ENCODE assay signal across 12 cellular contexts in the genomic region with DNA sequence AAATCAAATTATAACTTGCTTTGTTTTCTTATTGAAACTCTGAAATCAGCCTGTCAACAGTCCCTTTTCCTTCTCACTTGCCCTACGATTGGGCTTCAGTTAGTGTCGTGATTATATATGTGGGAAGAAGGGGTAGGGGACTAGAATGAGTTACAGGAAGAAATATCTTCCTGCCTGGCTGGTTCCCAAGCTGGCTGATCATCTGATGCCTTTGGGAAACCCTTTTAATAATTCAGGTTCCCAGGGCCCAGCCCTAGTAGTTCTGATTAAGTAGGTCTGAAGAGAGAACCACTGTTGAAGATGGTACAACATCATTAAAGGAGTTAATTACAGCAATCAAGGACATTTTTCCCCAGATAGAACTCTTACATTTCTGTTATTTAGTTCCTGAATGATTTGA.
DNase-seq lines count a peak whose midpoint lies in the region; ATAC-seq and TF ChIP-seq lines count a peak whose summit lies in the region.
"Had no signal": no experiment of that assay in that cellular context is flagged by ENCODE, and none has a peak within 500 bp of the region (broad histone marks: within the 10 kb centered on the region; RNA-seq: fewer than 3 reads in every experiment).

No MANE protein-coding gene starts in this region.

- no peak for ATAC-seq in WTC11
- ATAC-seq in gastrocnemius medialis, result no peak
- no peak for ATAC-seq in GM21367 (IDR thresholded peaks at IDR 0.05; ENCODE audit: unreplicated experiment)

- CTCF ChIA-PET in WTC11 (lab: Charles Lee), result interaction anchor here (1.0 to 1.3 kb wide), 3 partner anchors 20 to 437 kb away, joined by 3 to 5 read pairs (median 3); no protein-coding TSS in a partner anchor

- H3K9me3 Mint-ChIP-seq in WTC11, result no peaks in the 10 kb centered on the region
- H3K9me3 Mint-ChIP-seq: T-helper 2 cell treated with Interferon-gamma antibody and Interleukin-4, amounts not matched to agents 5 μg/mL and 100 μg/mL, for 36 hours had no signal

- peaks cover 0 to 14% of the 10 kb centered on the region in 2 donors for H3K36me3 ChIP-seq in gastrocnemius medialis

- TF ChIP-seq CTCF in WTC11 (IDR thresholded peaks at IDR 0.05) (no peak), gastrocnemius medialis (IDR thresholded peaks at IDR 0.05 in 4 of 5, conservative IDR thresholded peaks at IDR 0.05 in 1 of 5) (no peak)

- H3K4me3 Mint-ChIP-seq in WTC11, result no peak overlapping the region; the same call in 1 of the 2 replicates
- H3K4me3 Mint-ChIP-seq: T-helper 2 cell treated with Interferon-gamma antibody and Interleukin-4, amounts not matched to agents 5 μg/mL and 100 μg/mL, for 36 hours had no signal

- peaks cover 56% of the 10 kb centered on the region for H3K4me1 Mint-ChIP-seq in WTC11

- H3K27me3 ChIP-seq in gastrocnemius medialis, result no peaks in the 10 kb centered on the region

- intact Hi-C loops in gastrocnemius medialis (cut with DNase I; ENCODE audit: low total_unique reads), result no loop called here

- DNase-seq in NCI-H1105 treated with DMSO at 0.1 percent for 48 hours (lab: John Stamatoyannopoulos, UW), result peak; percentile 22
- no peak for DNase-seq in NCI-H1105 (lab: John Stamatoyannopoulos, UW)
- no peak for DNase-seq in WTC11 (ENCODE audit: low spot score)
- peak; percentile 32 for DNase-seq in foreskin melanocyte
- DNase-seq in gastrocnemius medialis, result no peak
- no peak for DNase-seq in NK-92 treated with Interleukin-12 subunit alpha and Interleukin-12 subunit beta, amount 100 ng/mL, for 24 hours (lab: John Stamatoyannopoulos, UW)
- no peak for DNase-seq in activated CD8-positive, alpha-beta memory T cell treated with anti-CD3 and anti-CD28 coated beads, Interleukin-2, amount 50 U/mL, for 4 hours
- DNase-seq: mesendoderm, NCI-H1436 had no signal

- TF ChIP-seq POLR2A in gastrocnemius medialis (IDR thresholded peaks at IDR 0.05), result no peak

- H3K27me3 Mint-ChIP-seq in WTC11 (ENCODE audit: low read depth), result no peaks in the 10 kb centered on the region

- H3K9me3 ChIP-seq in gastrocnemius medialis, result no peaks in the 10 kb centered on the region

- peaks cover 33% of the 10 kb centered on the region for H3K36me3 Mint-ChIP-seq in WTC11

- H3K4me3 ChIP-seq in gastrocnemius medialis, result no peak overlapping the region

- in situ Hi-C loops in gastrocnemius medialis (cut with MboI; ENCODE audit: low sequenced_read_pairs in 4 of 4), result no loop called here

- H3K27ac Mint-ChIP-seq in WTC11, result peak overlapping the region; percentile 51
- H3K27ac Mint-ChIP-seq: T-helper 2 cell treated with Interferon-gamma antibody and Interleukin-4, amounts not matched to agents 5 μg/mL and 100 μg/mL, for 36 hours had no signal

- peak overlapping the region; percentile 41 to 63 (median 53) for H3K27ac ChIP-seq in gastrocnemius medialis
- H3K27ac ChIP-seq: 22Rv1 had no signal

- POLR2A ChIA-PET in WTC11 (lab: Charles Lee), result no interaction called here

- peaks cover 62 to 66% of the 10 kb centered on the region in 2 donors for H3K4me1 ChIP-seq in gastrocnemius medialis

TF ChIP-seq in WTC11, 78 proteins besides CTCF, POLR2A, EP300 and RAD21:
- TF ChIP-seq SP1 (CRISPR knock-in tag; conservative IDR thresholded peaks at IDR 0.05), result no peak
- TF ChIP-seq CREB1 (CRISPR knock-in tag; IDR thresholded peaks at IDR 0.05), result no peak
- TF ChIP-seq, protein P1, sequence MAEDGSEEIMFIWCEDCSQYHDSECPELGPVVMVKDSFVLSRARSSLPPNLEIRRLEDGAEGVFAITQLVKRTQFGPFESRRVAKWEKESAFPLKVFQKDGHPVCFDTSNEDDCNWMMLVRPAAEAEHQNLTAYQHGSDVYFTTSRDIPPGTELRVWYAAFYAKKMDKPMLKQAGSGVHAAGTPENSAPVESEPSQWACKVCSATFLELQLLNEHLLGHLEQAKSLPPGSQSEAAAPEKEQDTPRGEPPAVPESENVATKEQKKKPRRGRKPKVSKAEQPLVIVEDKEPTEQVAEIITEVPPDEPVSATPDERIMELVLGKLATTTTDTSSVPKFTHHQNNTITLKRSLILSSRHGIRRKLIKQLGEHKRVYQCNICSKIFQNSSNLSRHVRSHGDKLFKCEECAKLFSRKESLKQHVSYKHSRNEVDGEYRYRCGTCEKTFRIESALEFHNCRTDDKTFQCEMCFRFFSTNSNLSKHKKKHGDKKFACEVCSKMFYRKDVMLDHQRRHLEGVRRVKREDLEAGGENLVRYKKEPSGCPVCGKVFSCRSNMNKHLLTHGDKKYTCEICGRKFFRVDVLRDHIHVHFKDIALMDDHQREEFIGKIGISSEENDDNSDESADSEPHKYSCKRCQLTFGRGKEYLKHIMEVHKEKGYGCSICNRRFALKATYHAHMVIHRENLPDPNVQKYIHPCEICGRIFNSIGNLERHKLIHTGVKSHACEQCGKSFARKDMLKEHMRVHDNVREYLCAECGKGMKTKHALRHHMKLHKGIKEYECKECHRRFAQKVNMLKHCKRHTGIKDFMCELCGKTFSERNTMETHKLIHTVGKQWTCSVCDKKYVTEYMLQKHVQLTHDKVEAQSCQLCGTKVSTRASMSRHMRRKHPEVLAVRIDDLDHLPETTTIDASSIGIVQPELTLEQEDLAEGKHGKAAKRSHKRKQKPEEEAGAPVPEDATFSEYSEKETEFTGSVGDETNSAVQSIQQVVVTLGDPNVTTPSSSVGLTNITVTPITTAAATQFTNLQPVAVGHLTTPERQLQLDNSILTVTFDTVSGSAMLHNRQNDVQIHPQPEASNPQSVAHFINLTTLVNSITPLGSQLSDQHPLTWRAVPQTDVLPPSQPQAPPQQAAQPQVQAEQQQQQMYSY (CRISPR knock-in tag; IDR thresholded peaks at IDR 0.05), result no peak
- no peak for TF ChIP-seq ZNF219 (CRISPR knock-in tag; IDR thresholded peaks at IDR 0.05; ENCODE audit: borderline replicate concordance)
- TF ChIP-seq, protein P2, sequence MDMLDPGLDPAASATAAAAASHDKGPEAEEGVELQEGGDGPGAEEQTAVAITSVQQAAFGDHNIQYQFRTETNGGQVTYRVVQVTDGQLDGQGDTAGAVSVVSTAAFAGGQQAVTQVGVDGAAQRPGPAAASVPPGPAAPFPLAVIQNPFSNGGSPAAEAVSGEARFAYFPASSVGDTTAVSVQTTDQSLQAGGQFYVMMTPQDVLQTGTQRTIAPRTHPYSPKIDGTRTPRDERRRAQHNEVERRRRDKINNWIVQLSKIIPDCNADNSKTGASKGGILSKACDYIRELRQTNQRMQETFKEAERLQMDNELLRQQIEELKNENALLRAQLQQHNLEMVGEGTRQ (CRISPR knock-in tag; IDR thresholded peaks at IDR 0.05), result no peak
- TF ChIP-seq NR2C2 (CRISPR knock-in tag; IDR thresholded peaks at IDR 0.05), result no peak
- no peak for TF ChIP-seq NR1H2 (CRISPR knock-in tag; IDR thresholded peaks at IDR 0.05)
- no peak for TF ChIP-seq MYBL2 (CRISPR knock-in tag; IDR thresholded peaks at IDR 0.05)
- TF ChIP-seq, protein P3, sequence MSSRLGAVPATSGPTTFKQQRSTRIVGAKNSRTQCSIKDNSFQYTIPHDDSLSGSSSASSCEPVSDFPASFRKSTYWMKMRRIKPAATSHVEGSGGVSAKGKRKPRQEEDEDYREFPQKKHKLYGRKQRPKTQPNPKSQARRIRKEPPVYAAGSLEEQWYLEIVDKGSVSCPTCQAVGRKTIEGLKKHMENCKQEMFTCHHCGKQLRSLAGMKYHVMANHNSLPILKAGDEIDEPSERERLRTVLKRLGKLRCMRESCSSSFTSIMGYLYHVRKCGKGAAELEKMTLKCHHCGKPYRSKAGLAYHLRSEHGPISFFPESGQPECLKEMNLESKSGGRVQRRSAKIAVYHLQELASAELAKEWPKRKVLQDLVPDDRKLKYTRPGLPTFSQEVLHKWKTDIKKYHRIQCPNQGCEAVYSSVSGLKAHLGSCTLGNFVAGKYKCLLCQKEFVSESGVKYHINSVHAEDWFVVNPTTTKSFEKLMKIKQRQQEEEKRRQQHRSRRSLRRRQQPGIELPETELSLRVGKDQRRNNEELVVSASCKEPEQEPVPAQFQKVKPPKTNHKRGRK (CRISPR knock-in tag; IDR thresholded peaks at IDR 0.05; ENCODE audit: borderline replicate concordance), result no peak
- TF ChIP-seq JUN (CRISPR knock-in tag; IDR thresholded peaks at IDR 0.05), result no peak
- TF ChIP-seq ZBTB21 (CRISPR knock-in tag; IDR thresholded peaks at IDR 0.05; ENCODE audit: borderline replicate concordance), result no peak
- TF ChIP-seq, protein P4, sequence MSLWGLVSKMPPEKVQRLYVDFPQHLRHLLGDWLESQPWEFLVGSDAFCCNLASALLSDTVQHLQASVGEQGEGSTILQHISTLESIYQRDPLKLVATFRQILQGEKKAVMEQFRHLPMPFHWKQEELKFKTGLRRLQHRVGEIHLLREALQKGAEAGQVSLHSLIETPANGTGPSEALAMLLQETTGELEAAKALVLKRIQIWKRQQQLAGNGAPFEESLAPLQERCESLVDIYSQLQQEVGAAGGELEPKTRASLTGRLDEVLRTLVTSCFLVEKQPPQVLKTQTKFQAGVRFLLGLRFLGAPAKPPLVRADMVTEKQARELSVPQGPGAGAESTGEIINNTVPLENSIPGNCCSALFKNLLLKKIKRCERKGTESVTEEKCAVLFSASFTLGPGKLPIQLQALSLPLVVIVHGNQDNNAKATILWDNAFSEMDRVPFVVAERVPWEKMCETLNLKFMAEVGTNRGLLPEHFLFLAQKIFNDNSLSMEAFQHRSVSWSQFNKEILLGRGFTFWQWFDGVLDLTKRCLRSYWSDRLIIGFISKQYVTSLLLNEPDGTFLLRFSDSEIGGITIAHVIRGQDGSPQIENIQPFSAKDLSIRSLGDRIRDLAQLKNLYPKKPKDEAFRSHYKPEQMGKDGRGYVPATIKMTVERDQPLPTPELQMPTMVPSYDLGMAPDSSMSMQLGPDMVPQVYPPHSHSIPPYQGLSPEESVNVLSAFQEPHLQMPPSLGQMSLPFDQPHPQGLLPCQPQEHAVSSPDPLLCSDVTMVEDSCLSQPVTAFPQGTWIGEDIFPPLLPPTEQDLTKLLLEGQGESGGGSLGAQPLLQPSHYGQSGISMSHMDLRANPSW (CRISPR knock-in tag; conservative IDR thresholded peaks at IDR 0.05; ENCODE audit: low read depth), result no peak
- TF ChIP-seq, protein P5, sequence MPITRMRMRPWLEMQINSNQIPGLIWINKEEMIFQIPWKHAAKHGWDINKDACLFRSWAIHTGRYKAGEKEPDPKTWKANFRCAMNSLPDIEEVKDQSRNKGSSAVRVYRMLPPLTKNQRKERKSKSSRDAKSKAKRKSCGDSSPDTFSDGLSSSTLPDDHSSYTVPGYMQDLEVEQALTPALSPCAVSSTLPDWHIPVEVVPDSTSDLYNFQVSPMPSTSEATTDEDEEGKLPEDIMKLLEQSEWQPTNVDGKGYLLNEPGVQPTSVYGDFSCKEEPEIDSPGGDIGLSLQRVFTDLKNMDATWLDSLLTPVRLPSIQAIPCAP (CRISPR knock-in tag; IDR thresholded peaks at IDR 0.05), result no peak
- TF ChIP-seq TEAD4 (CRISPR knock-in tag; IDR thresholded peaks at IDR 0.05), result no peak
- TF ChIP-seq CBFB (CRISPR knock-in tag; IDR thresholded peaks at IDR 0.05; ENCODE audit: low read depth), result no peak

Comparison
In these comparisons a context has a peak if more than half of its experiments do, and no peak if none do; other contexts are left out.
1. DNase-seq: peak in NCI-H1105 treated with DMSO at 0.1 percent for 48 hours (single experiment) and foreskin melanocyte (single experiment); none in NCI-H1105 (single experiment), WTC11 (single experiment), gastrocnemius medialis (0 of 2), NK-92 treated with Interleukin-12 subunit alpha and Interleukin-12 subunit beta, amount 100 ng/mL, for 24 hours (single experiment) and activated CD8-positive, alpha-beta memory T cell treated with anti-CD3 and anti-CD28 coated beads, Interleukin-2, amount 50 U/mL, for 4 hours (single experiment).